Comparison of ENCODE assay signal across 8 cellular contexts in genomic region chr2:241701405-241702154, GRCh38. TPM values are rescaled to one million over a fixed set of nuclear protein-coding genes. Genes with fewer than 3 reads are reported as not detected.
DNase-seq lines count a peak whose midpoint lies in the region; ATAC-seq and TF ChIP-seq lines count a peak whose summit lies in the region.

ING5 (plus strand) TSS chr2:241702039; CDS start chr2:241702066, 27 bp downstream.

- peak; percentile 92 for DNase-seq in EH (ENCODE audit: low read depth)
- peak; percentile 81 for DNase-seq in H4 (ENCODE audit: low spot score)
- DNase-seq in LNCaP clone FGC (ENCODE audit: low read depth): peak; percentile 55
- peak; percentile 95 for DNase-seq in activated T-helper 2 cell treated with anti-CD3 and anti-CD28 coated beads, Interferon-gamma antibody, Interleukin-2, Interleukin-4, amounts not matched to agents 10 μg/mL and 5 μg/mL and 100 μg/mL, durations not matched to agents 14 hours and 24 hours and 36 hours (ENCODE audit: low spot score)
- peak; percentile 81 for DNase-seq in fibroblast of peridontal ligament (ENCODE audit: extremely low read depth)
- DNase-seq in natural killer cell treated with Interleukin-12 subunit alpha and Interleukin-12 subunit beta and Interleukin-15 and Interleukin-18, amount 100 ng/mL, for 72 hours (ENCODE audit: low spot score): peak; percentile 97
- peak; percentile 93 for DNase-seq in stimulated activated naive CD4-positive, alpha-beta T cell treated with Interleukin-2 at 50 U/mL for 16 hours (lab: John Stamatoyannopoulos, UW)

- peak; percentile 80 for TF ChIP-seq POLR2A in Raji (IDR thresholded peaks at IDR 0.05; ENCODE audit: insufficient read depth, low read depth, low read length)

- peak; percentile 87 to 89 for ATAC-seq in natural killer cell treated with Interleukin-12 subunit alpha and Interleukin-12 subunit beta and Interleukin-15 and Interleukin-18, amount 100 ng/mL, for 72 hours

- no peaks in the 10 kb centered on the region for H3K27me3 Mint-ChIP-seq in activated T-helper 2 cell treated with anti-CD3 and anti-CD28 coated beads, Interferon-gamma antibody, Interleukin-2, Interleukin-4, amounts not matched to agents 10 μg/mL and 5 μg/mL and 100 μg/mL, durations not matched to agents 14 hours and 24 hours and 36 hours (ENCODE audit: low read depth)
- H3K27me3 Mint-ChIP-seq in natural killer cell treated with Interleukin-12 subunit alpha and Interleukin-12 subunit beta and Interleukin-15 and Interleukin-18, amount 100 ng/mL, for 72 hours: no peaks in the 10 kb centered on the region

- peaks cover 9% of the 10 kb centered on the region for H3K9me3 Mint-ChIP-seq in activated T-helper 2 cell treated with anti-CD3 and anti-CD28 coated beads, Interferon-gamma antibody, Interleukin-2, Interleukin-4, amounts not matched to agents 10 μg/mL and 5 μg/mL and 100 μg/mL, durations not matched to agents 14 hours and 24 hours and 36 hours
- H3K9me3 Mint-ChIP-seq in natural killer cell treated with Interleukin-12 subunit alpha and Interleukin-12 subunit beta and Interleukin-15 and Interleukin-18, amount 100 ng/mL, for 72 hours: no peaks in the 10 kb centered on the region

- TF ChIP-seq CTCF in LNCaP clone FGC (IDR thresholded peaks at IDR 0.05; ENCODE audit: control insufficient read depth, extremely low read depth, insufficient read depth): no peak

- H3K4me3 ChIP-seq in LNCaP clone FGC (ENCODE audit: low read depth, low read length): peak within 1 kb of the TSS; percentile 77

- H3K4me1 Mint-ChIP-seq in activated T-helper 2 cell treated with anti-CD3 and anti-CD28 coated beads, Interferon-gamma antibody, Interleukin-2, Interleukin-4, amounts not matched to agents 10 μg/mL and 5 μg/mL and 100 μg/mL, durations not matched to agents 14 hours and 24 hours and 36 hours (ENCODE audit: low read depth): peaks cover 13% of the 10 kb centered on the region
- H3K4me1 Mint-ChIP-seq in natural killer cell treated with Interleukin-12 subunit alpha and Interleukin-12 subunit beta and Interleukin-15 and Interleukin-18, amount 100 ng/mL, for 72 hours (ENCODE audit: low read depth in 2 of 2): peaks cover 8 to 11% of the 10 kb centered on the region in 2 donors

- H3K4me3 Mint-ChIP-seq in activated T-helper 2 cell treated with anti-CD3 and anti-CD28 coated beads, Interferon-gamma antibody, Interleukin-2, Interleukin-4, amounts not matched to agents 10 μg/mL and 5 μg/mL and 100 μg/mL, durations not matched to agents 14 hours and 24 hours and 36 hours (ENCODE audit: low read depth): peak within 1 kb of the TSS; percentile 89
- peak within 1 kb of the TSS; percentile 87 for H3K4me3 Mint-ChIP-seq in natural killer cell treated with Interleukin-12 subunit alpha and Interleukin-12 subunit beta and Interleukin-15 and Interleukin-18, amount 100 ng/mL, for 72 hours

- intact Hi-C loops in activated T-helper 2 cell treated with anti-CD3 and anti-CD28 coated beads, Interferon-gamma antibody, Interleukin-2, Interleukin-4, amounts not matched to agents 10 μg/mL and 5 μg/mL and 100 μg/mL, durations not matched to agents 14 hours and 24 hours and 36 hours (cut with micrococcal nuclease): loop anchor here (1.0 to 5.0 kb wide), 4 partner anchors 15 to 344 kb away; partner anchors contain the start of genes D2HGDH, DTYMK and FARP2

- peaks cover 38% of the 10 kb centered on the region for H3K36me3 Mint-ChIP-seq in activated T-helper 2 cell treated with anti-CD3 and anti-CD28 coated beads, Interferon-gamma antibody, Interleukin-2, Interleukin-4, amounts not matched to agents 10 μg/mL and 5 μg/mL and 100 μg/mL, durations not matched to agents 14 hours and 24 hours and 36 hours (ENCODE audit: low read depth)
- H3K36me3 Mint-ChIP-seq in natural killer cell treated with Interleukin-12 subunit alpha and Interleukin-12 subunit beta and Interleukin-15 and Interleukin-18, amount 100 ng/mL, for 72 hours: peaks cover 11% of the 10 kb centered on the region

- H3K27ac Mint-ChIP-seq in activated T-helper 2 cell treated with anti-CD3 and anti-CD28 coated beads, Interferon-gamma antibody, Interleukin-2, Interleukin-4, amounts not matched to agents 10 μg/mL and 5 μg/mL and 100 μg/mL, durations not matched to agents 14 hours and 24 hours and 36 hours: peak within 1 kb of the TSS; percentile 92
- peak within 1 kb of the TSS; percentile 74 to 84 for H3K27ac Mint-ChIP-seq in natural killer cell treated with Interleukin-12 subunit alpha and Interleukin-12 subunit beta and Interleukin-15 and Interleukin-18, amount 100 ng/mL, for 72 hours

RNA-seq across cellular contexts. Expression of gene ING5, which starts in this region (rescaled TPM):
- total RNA-seq in H4 (2014; rRNA removed; shearing (Covaris generic)): 9.1 and 21.8 TPM in 2 replicates
- total RNA-seq in activated T-helper 2 cell treated with anti-CD3 and anti-CD28 coated beads, Interferon-gamma antibody, Interleukin-2, Interleukin-4, amounts not matched to agents 10 μg/mL and 5 μg/mL and 100 μg/mL, durations not matched to agents 14 hours and 24 hours and 36 hours: 49.4 and 56.4 TPM in 2 replicates
- 10 to 100 TPM; 27.8 to 70.6 TPM for total RNA-seq in natural killer cell treated with Interleukin-12 subunit alpha and Interleukin-12 subunit beta and Interleukin-15 and Interleukin-18, amount 100 ng/mL, for 72 hours

Comparison
In these comparisons a context has a peak if more than half of its experiments do, and no peak if none do; other contexts are left out.
1. Peak in every context shown above with its lines: DNase-seq, ATAC-seq and H3K4me3 ChIP-seq.